In genomic region chr19:10979950-10980349, GRCh38 we compare ENCODE assay signal across 11 cellular contexts. TPM values are rescaled to one million over a fixed set of nuclear protein-coding genes. Genes with fewer than 3 reads are reported as not detected.
DNase-seq lines count a peak whose midpoint lies in the region; ATAC-seq and TF ChIP-seq lines count a peak whose summit lies in the region.
"Had no signal": no experiment of that assay in that cellular context is flagged by ENCODE, and none has a peak within 500 bp of the region (broad histone marks: within the 10 kb centered on the region; RNA-seq: fewer than 3 reads in every experiment).

No MANE protein-coding gene starts in this region.

- no peaks in the 10 kb centered on the region for H3K27me3 Mint-ChIP-seq in CD14-positive monocyte (ENCODE audit: low read depth in 3 of 3)
- no peaks in the 10 kb centered on the region for H3K27me3 Mint-ChIP-seq in IgD-negative memory B cell
- H3K27me3 Mint-ChIP-seq in activated T-cell treated with anti-CD3 and anti-CD28 coated beads, Interleukin-2, amount 50 U/mL, for 4 hours (ENCODE audit: low read depth), result no peaks in the 10 kb centered on the region

- H3K4me3 Mint-ChIP-seq in CD14-positive monocyte (peak overlapping the region in 1 of 2 donors; percentile 39), IgD-negative memory B cell (peak overlapping the region in 3 of 4 donors; percentile 34 to 91 (median 62))
- H3K4me3 Mint-ChIP-seq in activated T-cell treated with anti-CD3 and anti-CD28 coated beads, Interleukin-2, amount 50 U/mL, for 4 hours, result no peak overlapping the region

- H3K36me3 Mint-ChIP-seq in CD14-positive monocyte, result peaks cover 12 to 26% of the 10 kb centered on the region in 2 donors
- H3K36me3 Mint-ChIP-seq in IgD-negative memory B cell, result peaks cover 2% of the 10 kb centered on the region
- H3K36me3 Mint-ChIP-seq in activated T-cell treated with anti-CD3 and anti-CD28 coated beads, Interleukin-2, amount 50 U/mL, for 4 hours (ENCODE audit: insufficient read depth), result peaks cover 6% of the 10 kb centered on the region

- H3K79me2 ChIP-seq in Karpas-422 (ENCODE audit: low read length), result peaks cover 94% of the 10 kb centered on the region

- no peak overlapping the region for H2AFZ ChIP-seq in Karpas-422 (ENCODE audit: low read length)

- TF ChIP-seq CTCF in CD14-positive monocyte (IDR thresholded peaks at IDR 0.05), result peak; percentile 25

- H3K27ac Mint-ChIP-seq in CD14-positive monocyte, result peak overlapping the region; percentile 46 to 86 (median 77)
- peak overlapping the region; percentile 49 to 81 (median 53) for H3K27ac Mint-ChIP-seq in IgD-negative memory B cell

- H3K36me3 ChIP-seq in Karpas-422 (ENCODE audit: insufficient read depth, low read length), result no peaks in the 10 kb centered on the region

- intact Hi-C loops in CD14-positive monocyte (cut with micrococcal nuclease), result no loop called here

- H3K4me2 ChIP-seq in Karpas-422 (ENCODE audit: low read depth, low read length, poor library complexity, severe bottlenecking), result no peak overlapping the region

- H3K9me2 ChIP-seq in Karpas-422 (replicated peaks; ENCODE audit: insufficient read depth, low read length), result no peaks in the 10 kb centered on the region

- no peak overlapping the region for H3K4me3 ChIP-seq in Karpas-422 (ENCODE audit: low read length)

- H3K9me3 ChIP-seq in Karpas-422 (ENCODE audit: low read length), result no peaks in the 10 kb centered on the region

- no peaks in the 10 kb centered on the region for H3K27me3 ChIP-seq in Karpas-422 (ENCODE audit: low read length)

- peaks cover 23% of the 10 kb centered on the region for H3K4me1 Mint-ChIP-seq in CD14-positive monocyte
- H3K4me1 Mint-ChIP-seq in IgD-negative memory B cell, result peaks cover 7 to 17% (median 14%) of the 10 kb centered on the region in 3 donors
- H3K4me1 Mint-ChIP-seq in activated T-cell treated with anti-CD3 and anti-CD28 coated beads, Interleukin-2, amount 50 U/mL, for 4 hours (ENCODE audit: low read depth), result peaks cover 23% of the 10 kb centered on the region

- no peak overlapping the region for H3K27ac ChIP-seq in Karpas-422 (ENCODE audit: low read length)

- no peaks in the 10 kb centered on the region for H3K9me3 Mint-ChIP-seq in CD14-positive monocyte
- H3K9me3 Mint-ChIP-seq in IgD-negative memory B cell, result no peaks in the 10 kb centered on the region
- H3K9me3 Mint-ChIP-seq in activated T-cell treated with anti-CD3 and anti-CD28 coated beads, Interleukin-2, amount 50 U/mL, for 4 hours, result no peaks in the 10 kb centered on the region

- H3K9ac ChIP-seq in Karpas-422 (ENCODE audit: low read length), result no peak overlapping the region

- peaks cover 61% of the 10 kb centered on the region for H4K20me1 ChIP-seq in Karpas-422 (ENCODE audit: insufficient read depth, low read depth, low read length)

- no peaks in the 10 kb centered on the region for H3K4me1 ChIP-seq in Karpas-422 (ENCODE audit: low read length)

- ATAC-seq in activated T-cell treated with anti-CD3 and anti-CD28 coated beads, Interleukin-2, amount 50 U/mL, for 4 hours, result peak; percentile 66 to 72
- no peak for ATAC-seq in GM21526 (IDR thresholded peaks at IDR 0.05; ENCODE audit: low FRiP score, unreplicated experiment)
- ATAC-seq in HG02870 (IDR thresholded peaks at IDR 0.05; ENCODE audit: unreplicated experiment), result no peak

- no peak for DNase-seq in CD14-positive monocyte (ENCODE audit: low spot score)
- DNase-seq in activated T-cell treated with anti-CD3 and anti-CD28 coated beads, Interleukin-2, amount 50 U/mL, for 4 hours, result no peak
- peak; percentile 51 for DNase-seq in medulla oblongata (ENCODE audit: extremely low spot score)
- DNase-seq in Karpas-422, result no peak
- no peak for DNase-seq in islet precursor cell
- DNase-seq: Calu3, erythroblast, NCI-H774 had no signal

RNA-seq across cellular contexts. Expression of gene SMARCA4, which starts 19.1 kb away (rescaled TPM):
- 1 to 10 TPM; 5.1 to 7.0 TPM for polyA plus RNA-seq in CD14-positive monocyte
- 18.5 TPM for polyA plus RNA-seq in IgD-negative memory B cell
- 100 to 1,000 TPM; 160 to 168 (median 162) TPM for total RNA-seq in activated T-cell treated with anti-CD3 and anti-CD28 coated beads, Interleukin-2, amount 50 U/mL, for 4 hours
- total RNA-seq in Karpas-422 (2014; rRNA removed; shearing (Covaris generic); ENCODE audit: low replicate concordance), result 103 and 118 TPM in 2 replicates

RNA-seq across cellular contexts. Expression of gene TIMM29, which starts 51.3 kb away (rescaled TPM):
- polyA plus RNA-seq in CD14-positive monocyte (10 to 100 TPM; 14.1 to 18.7 TPM), IgD-negative memory B cell (31.1 TPM)
- 10 to 100 TPM; 23.2 to 29.5 (median 24.4) TPM for total RNA-seq in activated T-cell treated with anti-CD3 and anti-CD28 coated beads, Interleukin-2, amount 50 U/mL, for 4 hours
- 16.5 and 28.1 TPM in 2 replicates for total RNA-seq in Karpas-422 (2014; rRNA removed; shearing (Covaris generic); ENCODE audit: low replicate concordance)

RNA-seq across cellular contexts. Expression of gene YIPF2, which starts 51.5 kb away (rescaled TPM):
- polyA plus RNA-seq in CD14-positive monocyte (10 to 100 TPM; 12.3 to 15.5 TPM), IgD-negative memory B cell (10.2 TPM)
- total RNA-seq in activated T-cell treated with anti-CD3 and anti-CD28 coated beads, Interleukin-2, amount 50 U/mL, for 4 hours, result 10 to 100 TPM; 37.4 to 50.9 (median 47.5) TPM
- total RNA-seq in Karpas-422 (2014; rRNA removed; shearing (Covaris generic); ENCODE audit: low replicate concordance), result 26.8 and 45.6 TPM in 2 replicates

Comparison
In these comparisons a context has a peak if more than half of its experiments do, and no peak if none do; other contexts are left out.
1. ATAC-seq: peak in activated T-cell treated with anti-CD3 and anti-CD28 coated beads, Interleukin-2, amount 50 U/mL, for 4 hours (2 of 2); none in GM21526 (single experiment) and HG02870 (single experiment).